25 cellular contexts compared by ENCODE assay signal in the genomic region with DNA sequence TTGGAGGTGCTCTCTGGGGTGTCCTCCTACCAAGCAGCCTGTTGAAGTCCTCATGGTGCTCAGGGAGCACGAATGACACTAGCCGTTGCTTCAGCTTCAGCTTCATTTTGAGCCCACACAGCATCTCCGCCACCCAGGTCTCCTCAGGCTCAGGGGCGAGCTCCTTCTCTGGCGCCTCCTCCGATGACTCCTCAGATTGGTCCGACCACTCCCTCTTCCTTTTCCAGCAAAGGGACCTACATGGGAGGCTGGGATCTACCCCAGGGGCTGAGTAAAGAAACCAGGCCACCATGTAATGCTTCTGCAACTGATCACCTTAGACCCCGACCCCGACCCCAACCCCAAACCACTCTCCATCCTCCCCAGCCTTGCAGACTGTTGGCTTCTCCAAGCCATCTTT.
"Had no signal": no experiment of that assay in that cellular context is flagged by ENCODE, and none has a peak within 500 bp of the region (broad histone marks: within the 10 kb centered on the region; RNA-seq: fewer than 3 reads in every experiment).

No MANE protein-coding gene starts in this region.

- H3K4me3 ChIP-seq: colonic mucosa, coronary artery, dorsolateral prefrontal cortex, esophagus muscularis mucosa, esophagus squamous epithelium, gastrocnemius medialis, gastroesophageal sphincter, heart left ventricle, heart right ventricle had no signal

- H3K9me3 ChIP-seq: colonic mucosa, esophagus muscularis mucosa, esophagus squamous epithelium, gastrocnemius medialis, gastroesophageal sphincter, heart left ventricle, heart right ventricle had no signal

- ATAC-seq: effector memory CD8-positive, alpha-beta T cell; esophagus mucosa; foreskin keratinocyte; gastrocnemius medialis; gastroesophageal sphincter; heart left ventricle; heart right ventricle had no signal

- H3K4me3 Mint-ChIP-seq: dendritic cell treated with granulocyte-macrophage colony-stimulating factor and Interleukin-4, amounts not matched to agents 40 ng/mL and 50 ng/mL, for 4 days; effector memory CD8-positive, alpha-beta T cell; endodermal cell had no signal

- H3K27ac ChIP-seq: colonic mucosa, coronary artery, dorsolateral prefrontal cortex, epithelial cell of prostate, esophagus muscularis mucosa, esophagus squamous epithelium, foreskin keratinocyte, gastrocnemius medialis, gastroesophageal sphincter, heart left ventricle, heart right ventricle had no signal

- H3K27me3 ChIP-seq: colonic mucosa, dorsolateral prefrontal cortex, esophagus muscularis mucosa, esophagus squamous epithelium, foreskin keratinocyte, gastrocnemius medialis, gastroesophageal sphincter, heart left ventricle, heart right ventricle had no signal

- H3K9me3 Mint-ChIP-seq: dendritic cell treated with granulocyte-macrophage colony-stimulating factor and Interleukin-4, amounts not matched to agents 40 ng/mL and 50 ng/mL, for 4 days; effector memory CD8-positive, alpha-beta T cell; endodermal cell had no signal

- H3K27ac Mint-ChIP-seq: dendritic cell treated with granulocyte-macrophage colony-stimulating factor and Interleukin-4, amounts not matched to agents 40 ng/mL and 50 ng/mL, for 4 days; endodermal cell had no signal

- H3K4me1 ChIP-seq: colonic mucosa, esophagus muscularis mucosa, esophagus squamous epithelium, foreskin keratinocyte, gastrocnemius medialis, gastroesophageal sphincter, heart left ventricle, heart right ventricle had no signal

- H3K4me1 Mint-ChIP-seq: endodermal cell had no signal

- H3K36me3 ChIP-seq: colonic mucosa, esophagus muscularis mucosa, esophagus squamous epithelium, gastrocnemius medialis, gastroesophageal sphincter had no signal

- DNase-seq: colonic mucosa; cortex of kidney; dermis blood vessel endothelial cell; dorsolateral prefrontal cortex; effector CD4-positive, alpha-beta T cell; effector CD8-positive, alpha-beta T cell; effector memory CD4-positive, alpha-beta T cell; effector memory CD8-positive, alpha-beta T cell; endodermal cell; erythroblast; esophagus squamous epithelium; foreskin fibroblast; foreskin keratinocyte; foreskin melanocyte; gastrocnemius medialis; glutamatergic neuron; head of caudate nucleus; heart left ventricle; heart right ventricle had no signal

- H3K27me3 Mint-ChIP-seq: dendritic cell treated with granulocyte-macrophage colony-stimulating factor and Interleukin-4, amounts not matched to agents 40 ng/mL and 50 ng/mL, for 4 days; effector memory CD8-positive, alpha-beta T cell had no signal
